Comparison of ENCODE assay signal across 1 cellular context in genomic region chr1:209875510-209875909, GRCh38.
TF ChIP-seq lines count a peak whose summit lies in the region.

No MANE protein-coding gene starts in this region.

TF ChIP-seq in GM23338, 12 proteins besides CTCF, POLR2A, EP300 and RAD21:
- TF ChIP-seq REST (IDR thresholded peaks at IDR 0.05; ENCODE audit: unreplicated experiment) (no peak), ZNF114 (CRISPR knock-in tag; IDR thresholded peaks at IDR 0.05) (no peak), EZH2 (IDR thresholded peaks at IDR 0.05; ENCODE audit: low read depth, unreplicated experiment) (no peak), NANOG (IDR thresholded peaks at IDR 0.05; ENCODE audit: borderline replicate concordance) (no peak), ZNF462 (CRISPR knock-in tag; IDR thresholded peaks at IDR 0.05) (no peak), ZNF331 (CRISPR knock-in tag; IDR thresholded peaks at IDR 0.05; ENCODE audit: low read depth) (no peak), ETS1 (IDR thresholded peaks at IDR 0.05) (no peak), POLR2AphosphoS5 (IDR thresholded peaks at IDR 0.05; ENCODE audit: low read depth) (no peak)
